In the genomic region with DNA sequence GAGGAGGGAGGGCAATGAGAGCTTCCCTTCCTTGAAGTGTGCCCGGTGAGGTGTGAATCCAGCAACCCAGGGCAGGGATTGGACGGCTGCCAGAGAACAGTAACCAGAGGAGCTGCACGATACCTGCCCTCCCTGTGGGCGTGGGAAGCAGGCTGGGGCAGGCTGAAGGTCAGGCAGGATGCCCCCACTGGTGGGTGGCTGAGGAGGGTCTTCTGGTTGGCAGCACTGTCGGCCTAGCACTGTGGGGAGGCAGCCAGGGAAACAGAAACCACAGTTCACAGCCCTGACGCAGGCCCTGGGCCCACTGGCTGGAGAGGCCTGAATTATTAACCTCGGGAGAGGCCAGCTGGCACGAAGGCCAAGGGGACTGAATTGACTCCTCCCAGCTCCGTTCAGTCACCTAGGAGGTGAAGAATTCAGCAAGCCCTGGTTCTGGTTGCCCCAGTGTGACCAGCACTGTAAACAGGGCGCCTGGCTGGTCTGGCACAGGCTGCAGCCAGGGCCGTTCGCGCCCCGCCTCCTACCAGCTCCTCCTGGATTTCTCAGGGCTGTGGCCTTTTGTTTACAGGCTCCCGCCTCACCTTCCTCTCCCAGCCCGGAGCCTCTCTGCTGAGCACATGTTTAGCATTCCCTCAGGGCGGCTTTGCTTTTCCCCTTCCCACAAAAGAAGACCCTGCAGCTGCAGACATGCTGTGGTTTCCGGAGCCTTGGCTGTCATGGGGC, we compare ENCODE assay signal across 8 cellular contexts.
DNase-seq lines count a peak whose midpoint lies in the region; ATAC-seq and TF ChIP-seq lines count a peak whose summit lies in the region.

No MANE protein-coding gene starts in this region.

- H3K4me3 Mint-ChIP-seq in WTC11 (no peak overlapping the region), chondrocyte (ENCODE audit: unreplicated experiment) (no peak overlapping the region)
- H3K4me3 Mint-ChIP-seq in stimulated activated naive CD8-positive, alpha-beta T cell treated with anti-CD3 and anti-CD28 coated beads, Interleukin-15, amount 100 ng/mL, for 72 hours: no peak overlapping the region

- H3K9me3 Mint-ChIP-seq in WTC11 (no peaks in the 10 kb centered on the region), chondrocyte (ENCODE audit: low read depth) (no peaks in the 10 kb centered on the region)
- H3K9me3 Mint-ChIP-seq in stimulated activated naive CD8-positive, alpha-beta T cell treated with anti-CD3 and anti-CD28 coated beads, Interleukin-15, amount 100 ng/mL, for 72 hours: no peaks in the 10 kb centered on the region

- H3K4me1 Mint-ChIP-seq in WTC11 (peaks cover 27% of the 10 kb centered on the region), chondrocyte (ENCODE audit: low read depth) (peaks cover 27% of the 10 kb centered on the region)
- peaks cover 50% of the 10 kb centered on the region for H3K4me1 Mint-ChIP-seq in stimulated activated naive CD8-positive, alpha-beta T cell treated with anti-CD3 and anti-CD28 coated beads, Interleukin-15, amount 100 ng/mL, for 72 hours

- CTCF ChIA-PET in WTC11 (lab: Charles Lee): interaction anchor here (0.9 to 1.6 kb wide), 3 partner anchors 16 to 118 kb away, joined by 3 to 5 read pairs (median 3); no protein-coding TSS in a partner anchor

- POLR2A ChIA-PET in WTC11 (lab: Charles Lee): interaction anchor here (0.5 kb wide), 1 partner anchor 12 kb away, joined by 4 read pairs; no protein-coding TSS in a partner anchor

- DNase-seq in WTC11 (ENCODE audit: low spot score) (peak; percentile 82), iPS-NIHi7 (ENCODE audit: extremely low spot score) (peak; percentile 88), chondrocyte (ENCODE audit: low spot score) (no peak), GM19240 (ENCODE audit: insufficient read length, low spot score) (no peak)
- DNase-seq in stimulated activated naive CD8-positive, alpha-beta T cell treated with anti-CD3 and anti-CD28 coated beads, Interleukin-15, amount 100 ng/mL, for 72 hours: no peak

- H3K36me3 Mint-ChIP-seq in WTC11: no peaks in the 10 kb centered on the region
- no peaks in the 10 kb centered on the region for H3K36me3 Mint-ChIP-seq in chondrocyte (ENCODE audit: low read depth)

- H3K27me3 Mint-ChIP-seq in WTC11 (ENCODE audit: low read depth): no peaks in the 10 kb centered on the region
- no peaks in the 10 kb centered on the region for H3K27me3 Mint-ChIP-seq in stimulated activated naive CD8-positive, alpha-beta T cell treated with anti-CD3 and anti-CD28 coated beads, Interleukin-15, amount 100 ng/mL, for 72 hours
- H3K27me3 Mint-ChIP-seq in chondrocyte (ENCODE audit: low read depth): peaks cover 5% of the 10 kb centered on the region

- H3K27ac Mint-ChIP-seq in WTC11 (peak overlapping the region; percentile 93), chondrocyte (ENCODE audit: unreplicated experiment) (no peak overlapping the region)
- H3K27ac Mint-ChIP-seq in stimulated activated naive CD8-positive, alpha-beta T cell treated with anti-CD3 and anti-CD28 coated beads, Interleukin-15, amount 100 ng/mL, for 72 hours: no peak overlapping the region

- TF ChIP-seq CTCF in WTC11 (IDR thresholded peaks at IDR 0.05) (no peak), chondrocyte (IDR thresholded peaks at IDR 0.05) (no peak)

- ATAC-seq in GM18868 (IDR thresholded peaks at IDR 0.05; ENCODE audit: unreplicated experiment) (peak; percentile 48), HG03558 (IDR thresholded peaks at IDR 0.05; ENCODE audit: extremely low read depth, unreplicated experiment) (peak; percentile 40), WTC11 (peak; percentile 96), GM21526 (IDR thresholded peaks at IDR 0.05; ENCODE audit: low FRiP score, unreplicated experiment) (no peak)
- ATAC-seq in stimulated activated naive CD8-positive, alpha-beta T cell treated with anti-CD3 and anti-CD28 coated beads, Interleukin-15, amount 100 ng/mL, for 72 hours: peak; percentile 46

TF ChIP-seq in WTC11, 78 proteins besides CTCF, POLR2A, EP300 and RAD21:
- TF ChIP-seq TEAD1 (CRISPR knock-in tag; IDR thresholded peaks at IDR 0.05) (0 out of 2 replicates have a peak, but pooled peaks have one; percentile 24), TEAD4 (CRISPR knock-in tag; IDR thresholded peaks at IDR 0.05) (no peak)
- TF ChIP-seq, protein P1, sequence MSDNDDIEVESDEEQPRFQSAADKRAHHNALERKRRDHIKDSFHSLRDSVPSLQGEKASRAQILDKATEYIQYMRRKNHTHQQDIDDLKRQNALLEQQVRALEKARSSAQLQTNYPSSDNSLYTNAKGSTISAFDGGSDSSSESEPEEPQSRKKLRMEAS (CRISPR knock-in tag; IDR thresholded peaks at IDR 0.05): peak; percentile 70; the same call in 1 of the 2 replicates
- TF ChIP-seq, protein P2, sequence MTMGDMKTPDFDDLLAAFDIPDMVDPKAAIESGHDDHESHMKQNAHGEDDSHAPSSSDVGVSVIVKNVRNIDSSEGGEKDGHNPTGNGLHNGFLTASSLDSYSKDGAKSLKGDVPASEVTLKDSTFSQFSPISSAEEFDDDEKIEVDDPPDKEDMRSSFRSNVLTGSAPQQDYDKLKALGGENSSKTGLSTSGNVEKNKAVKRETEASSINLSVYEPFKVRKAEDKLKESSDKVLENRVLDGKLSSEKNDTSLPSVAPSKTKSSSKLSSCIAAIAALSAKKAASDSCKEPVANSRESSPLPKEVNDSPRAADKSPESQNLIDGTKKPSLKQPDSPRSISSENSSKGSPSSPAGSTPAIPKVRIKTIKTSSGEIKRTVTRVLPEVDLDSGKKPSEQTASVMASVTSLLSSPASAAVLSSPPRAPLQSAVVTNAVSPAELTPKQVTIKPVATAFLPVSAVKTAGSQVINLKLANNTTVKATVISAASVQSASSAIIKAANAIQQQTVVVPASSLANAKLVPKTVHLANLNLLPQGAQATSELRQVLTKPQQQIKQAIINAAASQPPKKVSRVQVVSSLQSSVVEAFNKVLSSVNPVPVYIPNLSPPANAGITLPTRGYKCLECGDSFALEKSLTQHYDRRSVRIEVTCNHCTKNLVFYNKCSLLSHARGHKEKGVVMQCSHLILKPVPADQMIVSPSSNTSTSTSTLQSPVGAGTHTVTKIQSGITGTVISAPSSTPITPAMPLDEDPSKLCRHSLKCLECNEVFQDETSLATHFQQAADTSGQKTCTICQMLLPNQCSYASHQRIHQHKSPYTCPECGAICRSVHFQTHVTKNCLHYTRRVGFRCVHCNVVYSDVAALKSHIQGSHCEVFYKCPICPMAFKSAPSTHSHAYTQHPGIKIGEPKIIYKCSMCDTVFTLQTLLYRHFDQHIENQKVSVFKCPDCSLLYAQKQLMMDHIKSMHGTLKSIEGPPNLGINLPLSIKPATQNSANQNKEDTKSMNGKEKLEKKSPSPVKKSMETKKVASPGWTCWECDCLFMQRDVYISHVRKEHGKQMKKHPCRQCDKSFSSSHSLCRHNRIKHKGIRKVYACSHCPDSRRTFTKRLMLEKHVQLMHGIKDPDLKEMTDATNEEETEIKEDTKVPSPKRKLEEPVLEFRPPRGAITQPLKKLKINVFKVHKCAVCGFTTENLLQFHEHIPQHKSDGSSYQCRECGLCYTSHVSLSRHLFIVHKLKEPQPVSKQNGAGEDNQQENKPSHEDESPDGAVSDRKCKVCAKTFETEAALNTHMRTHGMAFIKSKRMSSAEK (CRISPR knock-in tag; IDR thresholded peaks at IDR 0.05; ENCODE audit: borderline replicate concordance): 0 out of 2 replicates have a peak, but pooled peaks have one; percentile 19
TF ChIP-seq in WTC11: peak in this region for 3.

Comparison
In these comparisons a context has a peak if more than half of its experiments do, and no peak if none do; other contexts are left out.
1. DNase-seq: peak in WTC11 (single experiment) and iPS-NIHi7 (single experiment); none in stimulated activated naive CD8-positive, alpha-beta T cell treated with anti-CD3 and anti-CD28 coated beads, Interleukin-15, amount 100 ng/mL, for 72 hours (0 of 2), chondrocyte (single experiment) and GM19240 (single experiment).